ENCODE assay signal across 23 cellular contexts in genomic region chr7:120829487-120829886, GRCh38. TPM values are rescaled to one million over a fixed set of nuclear protein-coding genes. Genes with fewer than 3 reads are reported as not detected.
DNase-seq lines count a peak whose midpoint lies in the region; ATAC-seq and TF ChIP-seq lines count a peak whose summit lies in the region.
"Had no signal": no experiment of that assay in that cellular context is flagged by ENCODE, and none has a peak within 500 bp of the region (broad histone marks: within the 10 kb centered on the region; RNA-seq: fewer than 3 reads in every experiment).

No MANE protein-coding gene starts in this region.

- H3K36me3 Mint-ChIP-seq in activated CD8-positive, alpha-beta T cell treated with anti-CD3 and anti-CD28 coated beads for 36 hours (ENCODE audit: low read depth): no peaks in the 10 kb centered on the region
- H3K36me3 Mint-ChIP-seq: CD4-positive, alpha-beta memory T cell had no signal

- no peak overlapping the region for H3K14ac ChIP-seq in IMR-90 (replicated peaks; ENCODE audit: low read depth, low read length)

- H3K79me1 ChIP-seq in IMR-90 (ENCODE audit: low read depth in 1 of 2, low read length in 2 of 2): no peaks in the 10 kb centered on the region

- no peak overlapping the region for H2AFZ ChIP-seq in IMR-90 (replicated peaks; ENCODE audit: low read length, poor library complexity)

- dilution Hi-C loops in IMR-90 (cut with HindIII; ENCODE audit: low sequenced_read_pairs, unreplicated experiment): no loop called here

- no peak overlapping the region for H2AK9ac ChIP-seq in IMR-90 (replicated peaks; ENCODE audit: low read depth, low read length, poor library complexity)

- no peak overlapping the region for H2BK5ac ChIP-seq in IMR-90 (ENCODE audit: low read depth, low read length, poor library complexity, severe bottlenecking)

- peaks cover 7% of the 10 kb centered on the region for H3K9me1 ChIP-seq in IMR-90 (ENCODE audit: insufficient read depth, low read length)

- no peak overlapping the region for H3K27ac Mint-ChIP-seq in activated CD8-positive, alpha-beta T cell treated with anti-CD3 and anti-CD28 coated beads for 36 hours
- H3K27ac Mint-ChIP-seq: CD4-positive, alpha-beta memory T cell had no signal

- no peak overlapping the region for H3K56ac ChIP-seq in IMR-90 (ENCODE audit: extremely low read depth, insufficient read depth, low read length)

- no peak for TF ChIP-seq CTCF in IMR-90 (conservative IDR thresholded peaks at IDR 0.05; ENCODE audit: low read depth, low read length)
- TF ChIP-seq CTCF in activated CD8-positive, alpha-beta T cell treated with anti-CD3 and anti-CD28 coated beads for 36 hours (IDR thresholded peaks at IDR 0.05): no peak

- no peak for ATAC-seq in IMR-90 (ENCODE audit: low read depth)
- ATAC-seq in activated CD8-positive, alpha-beta T cell treated with anti-CD3 and anti-CD28 coated beads for 36 hours: no peak
- ATAC-seq: HCT116 had no signal

- H4K91ac ChIP-seq in IMR-90 (ENCODE audit: insufficient read depth, low read depth, low read length): no peak overlapping the region

- peaks cover 16% of the 10 kb centered on the region for H3K27me3 Mint-ChIP-seq in activated CD8-positive, alpha-beta T cell treated with anti-CD3 and anti-CD28 coated beads for 36 hours

- peak overlapping the region; percentile 64; the same call in 1 of the 2 replicates for H2AK5ac ChIP-seq in IMR-90 (ENCODE audit: low read depth, low read length)

- WGBS in IMR-90 (ENCODE audit: extremely low coverage in 2 of 2, insufficient read length in 1 of 2), 2 experiments: no CpG with 5 or more reads among the region's 2 CpGs

- H3K4me3 Mint-ChIP-seq in activated CD8-positive, alpha-beta T cell treated with anti-CD3 and anti-CD28 coated beads for 36 hours: no peak overlapping the region
- H3K4me3 Mint-ChIP-seq: CD4-positive, alpha-beta memory T cell had no signal

- in situ Hi-C loops in IMR-90 (cut with MboI; ENCODE audit: low sequenced_read_pairs): no loop called here

- H3K23ac ChIP-seq in IMR-90 (ENCODE audit: low read depth, low read length): no peak overlapping the region

- H2BK120ac ChIP-seq in IMR-90 (ENCODE audit: low read depth, low read length): peak overlapping the region; percentile 13; the same call in 1 of the 2 replicates

- H3K36me3 ChIP-seq in IMR-90 (ENCODE audit: control insufficient read depth, insufficient read depth, low read length) (no peaks in the 10 kb centered on the region; the same call in 1 of the 2 replicates), endocrine pancreas (ENCODE audit: control insufficient read depth, insufficient read depth, low read length) (no peaks in the 10 kb centered on the region), muscle layer of duodenum (ENCODE audit: control insufficient read depth in 1 of 2, insufficient read depth in 2 of 2, low read length in 2 of 2) (no peaks in the 10 kb centered on the region)

- no peaks in the 10 kb centered on the region for H4K20me1 ChIP-seq in IMR-90 (ENCODE audit: insufficient read depth, low read length)

- H3K9me3 ChIP-seq in IMR-90 (ENCODE audit: control insufficient read depth, insufficient read depth, low read length): no peaks in the 10 kb centered on the region
- no peaks in the 10 kb centered on the region for H3K9me3 ChIP-seq in endocrine pancreas (ENCODE audit: control insufficient read depth, low read length)
- H3K9me3 ChIP-seq in muscle layer of duodenum (ENCODE audit: control insufficient read depth in 1 of 2, low read length in 2 of 2): no peaks in the 10 kb centered on the region
- H3K9me3 ChIP-seq: SK-N-SH had no signal

- no peak overlapping the region for H3K27ac ChIP-seq in IMR-90 (ENCODE audit: insufficient read depth, low read length)
- H3K27ac ChIP-seq in muscle layer of duodenum (ENCODE audit: low read length): peak overlapping the region; percentile 46
- H3K27ac ChIP-seq: HL-60 had no signal

- CTCF ChIA-PET in IMR-90 (lab: Yijun Ruan, JAX): interaction anchor here (1.0 kb wide), 1 partner anchor 261 kb away, joined by 4 read pairs; no protein-coding TSS in a partner anchor
- CTCF ChIA-PET in activated CD8-positive, alpha-beta T cell treated with anti-CD3 and anti-CD28 coated beads for 36 hours (lab: Charles Lee): interaction anchor here (0.7 kb wide), 1 partner anchor 38 kb away, joined by 3 read pairs; no protein-coding TSS in a partner anchor

- H4K8ac ChIP-seq in IMR-90 (ENCODE audit: low read depth in 2 of 2, low read length in 2 of 2): no peak overlapping the region

- no peak overlapping the region for H3K9ac ChIP-seq in IMR-90 (ENCODE audit: low read depth, low read length)
- H3K9ac ChIP-seq in endocrine pancreas (ENCODE audit: control insufficient read depth, insufficient read depth, low read length): no peak overlapping the region
- H3K9ac ChIP-seq: SK-N-SH had no signal

- H3K4me1 ChIP-seq in IMR-90 (ENCODE audit: control insufficient read depth, insufficient read depth, low read length) (peaks cover 13% of the 10 kb centered on the region), endocrine pancreas (ENCODE audit: control insufficient read depth, insufficient read depth, low read length) (peaks cover 20% of the 10 kb centered on the region), muscle layer of duodenum (ENCODE audit: control insufficient read depth in 1 of 2, insufficient read depth in 2 of 2, low read length in 2 of 2) (peaks cover 0 to 18% of the 10 kb centered on the region in 2 donors)

- no peak overlapping the region; the same call in 2 of the 3 replicates for H2BK15ac ChIP-seq in IMR-90 (ENCODE audit: low read depth, low read length)

- BruUV-seq in IMR-90 (replicated peaks; lab: Mats Ljungman, UMichigan): no TSS peak

- H3K27me3 ChIP-seq in IMR-90 (ENCODE audit: control insufficient read depth, insufficient read depth, low read length) (no peaks in the 10 kb centered on the region; the same call in 1 of the 2 replicates), endocrine pancreas (ENCODE audit: control insufficient read depth, insufficient read depth, low read length) (no peaks in the 10 kb centered on the region), muscle layer of duodenum (ENCODE audit: low read depth, low read length) (no peaks in the 10 kb centered on the region)

- no peak overlapping the region for H4K5ac ChIP-seq in IMR-90 (ENCODE audit: low read depth, low read length)

- H3K4me2 ChIP-seq in IMR-90 (ENCODE audit: low read depth, low read length): no peak overlapping the region
- H3K4me2 ChIP-seq: SK-N-SH had no signal

- H3K9me3 Mint-ChIP-seq in activated CD8-positive, alpha-beta T cell treated with anti-CD3 and anti-CD28 coated beads for 36 hours: peaks cover 1% of the 10 kb centered on the region

- no peak overlapping the region; the same call in 1 of the 2 replicates for H3K18ac ChIP-seq in IMR-90 (ENCODE audit: low read depth, low read length)

- no peak overlapping the region for H3K4ac ChIP-seq in IMR-90 (ENCODE audit: low read depth, low read length)

- H3K4me1 Mint-ChIP-seq in activated CD8-positive, alpha-beta T cell treated with anti-CD3 and anti-CD28 coated beads for 36 hours (ENCODE audit: low read depth): no peaks in the 10 kb centered on the region
- H3K4me1 Mint-ChIP-seq: CD4-positive, alpha-beta memory T cell had no signal

- H2BK20ac ChIP-seq in IMR-90 (ENCODE audit: low read depth, low read length): peak overlapping the region; percentile 21; the same call in 1 of the 2 replicates

- intact Hi-C loops in IMR-90 (cut with micrococcal nuclease) (no loop called here), cardiac septum (cut with DNase I) (no loop called here)
- intact Hi-C loops in activated CD8-positive, alpha-beta T cell treated with anti-CD3 and anti-CD28 coated beads for 36 hours (cut with micrococcal nuclease): no loop called here

- DNase-seq in IMR-90: no peak
- DNase-seq in stimulated activated CD4-positive, alpha-beta T cell treated with anti-CD3 and anti-CD28 coated beads, Interleukin-12 subunit alpha, Interleukin-12 subunit beta, amount 100 ng/mL, for 4 hours: no peak
- no peak for DNase-seq in activated CD8-positive, alpha-beta T cell treated with anti-CD3 and anti-CD28 coated beads for 36 hours
- DNase-seq in cardiac septum (ENCODE audit: low spot score): no peak
- no peak for DNase-seq in activated CD8-positive, alpha-beta memory T cell treated with anti-CD3 and anti-CD28 coated beads, Interleukin-2, amount 50 U/mL, for 48 hours
- DNase-seq: C1 segment of cervical spinal cord; CD4-positive, alpha-beta memory T cell; COR-L47; DMS 273 treated with DMSO at 0.1 percent for 48 hours; DMS79; EL; GDM1; Karpas-422; NCI-H1092 treated with DMSO at 0.1 percent for 48 hours; NCI-H1436 treated with DMSO at 0.1 percent for 48 hours; NCI-H187 treated with DMSO at 0.1 percent for 48 hours; NCI-H524; NCI-H748 treated with DMSO at 0.1 percent for 48 hours; SK-N-SH had no signal

- H3K4me3 ChIP-seq in IMR-90 (ENCODE audit: insufficient read depth, low read depth, low read length) (no peak overlapping the region), endocrine pancreas (ENCODE audit: control insufficient read depth, insufficient read depth, low read length) (peak overlapping the region; percentile 75), muscle layer of duodenum (ENCODE audit: low read depth in 1 of 2, low read length in 2 of 2) (no peak overlapping the region)

- TF ChIP-seq POLR2A in IMR-90 (IDR thresholded peaks at IDR 0.05; ENCODE audit: low read depth, low read length): no peak

- POLR2A ChIA-PET in IMR-90 (lab: Charles Lee; ENCODE audit: unreplicated experiment): no interaction called here
- POLR2A ChIA-PET in activated CD8-positive, alpha-beta T cell treated with anti-CD3 and anti-CD28 coated beads for 36 hours (lab: Charles Lee): no interaction called here

- TF ChIP-seq RAD21 in IMR-90 (IDR thresholded peaks at IDR 0.05; ENCODE audit: low read length): no peak

TF ChIP-seq in IMR-90, 13 proteins besides CTCF, POLR2A, EP300 and RAD21:
- TF ChIP-seq BHLHE40 (IDR thresholded peaks at IDR 0.05; ENCODE audit: low read depth, low read length) (no peak), MXI1 (IDR thresholded peaks at IDR 0.05; ENCODE audit: borderline replicate concordance, low read depth, low read length) (no peak), MAZ (IDR thresholded peaks at IDR 0.05; ENCODE audit: borderline replicate concordance, low read depth, low read length) (no peak), CHD1 (IDR thresholded peaks at IDR 0.05; ENCODE audit: low read depth, low read length) (no peak)

RNA-seq across cellular contexts. Expression of gene TSPAN12, which starts 28.5 kb away (rescaled TPM):
- total RNA-seq in IMR-90 (2012; rRNA removed): 0.72 and 1.1 TPM in 2 replicates
- polyA plus RNA-seq in IMR-90 (2012; rRNA removed): 0.36 and 0.42 TPM in 2 replicates
- 0.15 and 0.49 TPM in 2 replicates for polyA plus RNA-seq in IMR-90 (2012; cell fraction: cytosol; rRNA removed)
- polyA plus RNA-seq in IMR-90 (2012; cell fraction: nucleus; rRNA removed; ENCODE audit: low replicate concordance): 0.23 and 0.37 TPM in 2 replicates
- total RNA-seq in activated CD8-positive, alpha-beta T cell treated with anti-CD3 and anti-CD28 coated beads for 36 hours: not detected
- total RNA-seq in cardiac septum: 54.9 TPM
- total RNA-seq: CD4-positive, alpha-beta memory T cell had no signal
- polyA plus RNA-seq: CD4-positive, alpha-beta memory T cell; SK-N-SH had no signal

Comparison
In these comparisons a context has a peak if more than half of its experiments do, and no peak if none do; other contexts are left out.
1. RNA of gene TSPAN12, which starts 28.5 kb away (total RNA-seq): 54.9 TPM in cardiac septum (single experiment); 0.72 to 1.1 TPM in IMR-90 and not detected in activated CD8-positive, alpha-beta T cell treated with anti-CD3 and anti-CD28 coated beads for 36 hours; every median in the first group is over 10 times any median in the second.